In the genomic region with DNA sequence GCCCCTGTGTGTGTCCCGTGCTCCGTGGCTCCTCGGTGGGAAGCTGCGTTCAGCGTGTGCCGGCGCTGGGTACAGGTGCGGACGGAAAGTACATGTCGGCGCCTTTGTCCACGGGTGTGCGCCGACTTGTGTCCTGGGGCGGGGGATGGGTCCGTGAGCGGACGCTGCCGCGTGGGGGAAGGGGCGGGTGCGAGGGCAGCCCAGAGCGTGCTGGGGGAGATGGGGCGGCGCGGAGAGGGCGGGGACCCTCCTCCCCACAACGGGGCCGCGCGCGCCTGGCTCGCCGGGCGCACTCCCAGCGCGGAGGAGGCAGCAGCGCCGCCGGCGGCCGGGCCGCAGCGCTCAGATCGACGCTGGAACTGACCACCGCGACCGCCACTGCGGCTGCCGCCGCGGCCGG, we compare ENCODE assay signal across 10 cellular contexts. TPM values are rescaled to one million over a fixed set of nuclear protein-coding genes. Genes with fewer than 3 reads are reported as not detected.
A peak's percentile ranks its signal among the peaks of the same experiment; 100 is the strongest.
DNase-seq lines count a peak whose midpoint lies in the region; ATAC-seq, FAIRE-seq and TF ChIP-seq lines count a peak whose summit lies in the region.
"Had no signal": no experiment of that assay in that cellular context is flagged by ENCODE, and none has a peak within 500 bp of the region (broad histone marks: within the 10 kb centered on the region; RNA-seq: fewer than 3 reads in every experiment).

No MANE protein-coding gene starts in this region.

- no peak overlapping the region for H3K4me2 ChIP-seq in HepG2 (ENCODE audit: low read depth, low read length)

- peaks cover 23% of the 10 kb centered on the region; the same call in 1 of the 2 replicates for H4K20me1 ChIP-seq in HepG2 (ENCODE audit: insufficient read depth, low read length)

- H3K9ac ChIP-seq in liver (ENCODE audit: low read depth in 1 of 2, low read length in 2 of 2) (no peak overlapping the region), HepG2 (ENCODE audit: insufficient read depth, low read depth, low read length) (no peak overlapping the region)

- TF ChIP-seq EP300 in HepG2 (IDR thresholded peaks at IDR 0.05; ENCODE audit: low read depth in 2 of 2, low read length in 2 of 2), result no peak
- no peak for TF ChIP-seq EP300 in HepG2 (CRISPR knock-in tag; IDR thresholded peaks at IDR 0.05; ENCODE audit: borderline replicate concordance)

- H3K36me3 ChIP-seq in liver (ENCODE audit: control insufficient read depth in 4 of 4, insufficient read depth in 3 of 4, low read depth in 1 of 4, low read length in 3 of 4) (no peaks in the 10 kb centered on the region), HepG2 (replicated peaks in 1 of 2; ENCODE audit: control insufficient read depth in 1 of 2, insufficient read depth in 2 of 2, low read length in 2 of 2) (peaks cover 10 to 25% of the 10 kb centered on the region in 2 experiments; a peak in 4 of 5 replicates), esophagus squamous epithelium (peaks cover 0 to 7% (median 0%) of the 10 kb centered on the region in 3 donors), muscle layer of duodenum (ENCODE audit: control insufficient read depth in 1 of 2, insufficient read depth in 2 of 2, low read length in 2 of 2) (peaks cover 0 to 10% of the 10 kb centered on the region in 2 donors), uterus (no peaks in the 10 kb centered on the region)

- H3K4me1 ChIP-seq in liver (ENCODE audit: control insufficient read depth in 4 of 4, insufficient read depth in 4 of 4, low read length in 3 of 4), result peaks cover 2 to 12% (median 3%) of the 10 kb centered on the region in 4 donors
- peaks cover 28% of the 10 kb centered on the region for H3K4me1 ChIP-seq in HepG2 (ENCODE audit: insufficient read depth, low read length)
- peaks cover 11 to 73% (median 16%) of the 10 kb centered on the region in 3 donors for H3K4me1 ChIP-seq in esophagus squamous epithelium
- peaks cover 4 to 72% of the 10 kb centered on the region in 2 donors for H3K4me1 ChIP-seq in muscle layer of duodenum (ENCODE audit: control insufficient read depth in 1 of 2, insufficient read depth in 2 of 2, low read length in 2 of 2)
- H3K4me1 ChIP-seq in uterus, result peaks cover 6 to 19% of the 10 kb centered on the region in 2 donors

- TF ChIP-seq RAD21 in liver (IDR thresholded peaks at IDR 0.05), result no peak
- TF ChIP-seq RAD21 in HepG2 (CRISPR knock-in tag; IDR thresholded peaks at IDR 0.05), result no peak

- WGBS in liver, result 17% methylated on average over 54 of the region's 54 CpGs
- 99% methylated on average over 54 of the region's 54 CpGs for WGBS in HepG2 (ENCODE audit: low lambda C conversion rate)
- 50% methylated on average over 4 of the region's 54 CpGs; no CpG with 5 or more reads in 1 of the 2 donors for WGBS in esophagus squamous epithelium, 2 donors

- TF ChIP-seq POLR2A in HepG2 (IDR thresholded peaks at IDR 0.05; ENCODE audit: insufficient read depth in 1 of 2, low read depth in 2 of 2, low read length in 2 of 2), result no peak
- no peak for TF ChIP-seq POLR2A in esophagus squamous epithelium (IDR thresholded peaks at IDR 0.05)
- TF ChIP-seq POLR2A in uterus (IDR thresholded peaks at IDR 0.05), result no peak

- ATAC-seq in HepG2, result no peak
- ATAC-seq in activated naive CD8-positive, alpha-beta T cell treated with anti-CD3 and anti-CD28 coated beads, Interleukin-2, amount 50 U/mL, for 24 hours, result no peak

- H3K4me1 Mint-ChIP-seq in activated naive CD8-positive, alpha-beta T cell treated with anti-CD3 and anti-CD28 coated beads, Interleukin-2, amount 50 U/mL, for 24 hours, result no peaks in the 10 kb centered on the region

- H3K9me3 Mint-ChIP-seq in activated naive CD8-positive, alpha-beta T cell treated with anti-CD3 and anti-CD28 coated beads, Interleukin-2, amount 50 U/mL, for 24 hours, result no peaks in the 10 kb centered on the region
- H3K9me3 Mint-ChIP-seq: IgD-negative memory B cell had no signal

- TF ChIP-seq CTCF in liver (IDR thresholded peaks at IDR 0.05; ENCODE audit: low read depth, low read length, missing input control) (no peak), HepG2 (CRISPR knock-in tag; IDR thresholded peaks at IDR 0.05) (no peak), esophagus squamous epithelium (IDR thresholded peaks at IDR 0.05) (no peak), uterus (IDR thresholded peaks at IDR 0.05) (peak in 1 of 4 experiments; percentile 28)

- H3K4me3 ChIP-seq in liver (ENCODE audit: low read depth in 1 of 3, low read length in 3 of 3) (peak overlapping the region in 2 of 3 donors; percentile 35 to 39), HepG2 (replicated peaks in 1 of 3; ENCODE audit: insufficient read depth in 1 of 3, low read depth in 2 of 3, low read length in 3 of 3) (no peak overlapping the region), esophagus squamous epithelium (peak overlapping the region; percentile 20 to 57 (median 32)), muscle layer of duodenum (ENCODE audit: low read depth in 1 of 2, low read length in 2 of 2) (peak overlapping the region; percentile 28 to 50), uterus (peak overlapping the region; percentile 13 to 34)

- FAIRE-seq in HepG2 (lab: Jason Lieb, UNC), result no peak

- H3K4me3 Mint-ChIP-seq in activated naive CD8-positive, alpha-beta T cell treated with anti-CD3 and anti-CD28 coated beads, Interleukin-2, amount 50 U/mL, for 24 hours, result no peak overlapping the region
- H3K4me3 Mint-ChIP-seq: IgD-negative memory B cell had no signal

- no peaks in the 10 kb centered on the region for H3K27me3 Mint-ChIP-seq in activated naive CD8-positive, alpha-beta T cell treated with anti-CD3 and anti-CD28 coated beads, Interleukin-2, amount 50 U/mL, for 24 hours
- H3K27me3 Mint-ChIP-seq: IgD-negative memory B cell had no signal

- CTCF ChIA-PET in HepG2 (lab: Yijun Ruan, JAX; ENCODE audit: low intra/inter-chr PET ratio, low total read pairs), result no interaction called here

- no peak for DNase-seq in HepG2 (ENCODE audit: low spot score)
- DNase-seq in esophagus squamous epithelium (lab: John Stamatoyannopoulos, UW), result no peak
- DNase-seq in uterus, result no peak
- no peak for DNase-seq in activated naive CD8-positive, alpha-beta T cell treated with anti-CD3 and anti-CD28 coated beads, Interleukin-2, amount 50 U/mL, for 24 hours
- no peak for DNase-seq in A172 (ENCODE audit: low spot score)
- no peak for DNase-seq in NCI-H774 (lab: John Stamatoyannopoulos, UW)
- DNase-seq: cortex of kidney had no signal

- in situ Hi-C loops in HepG2 (cut with HindIII; ENCODE audit: extremely low pct_ligation_motif_present, low pct_unique_long_range_greater_than_20kb), result loop anchor here (5.0 kb wide), 1 partner anchor 35 kb away; the partner anchor contains the start of gene ARHGEF17

- no TSS peak for BruUV-seq in HepG2 (replicated peaks; lab: Mats Ljungman, UMichigan)

- no peak overlapping the region for H2AFZ ChIP-seq in HepG2 (ENCODE audit: low read length)

- H3K27me3 ChIP-seq in liver (ENCODE audit: control insufficient read depth in 4 of 4, insufficient read depth in 4 of 4, low read length in 3 of 4) (no peaks in the 10 kb centered on the region), HepG2 (ENCODE audit: control insufficient read depth in 1 of 2, insufficient read depth in 2 of 2, low read length in 2 of 2) (no peaks in the 10 kb centered on the region), esophagus squamous epithelium (peaks cover 0 to 15% (median 0%) of the 10 kb centered on the region in 4 donors), muscle layer of duodenum (ENCODE audit: low read depth, low read length) (no peaks in the 10 kb centered on the region), uterus (no peaks in the 10 kb centered on the region)

- peaks cover 12% of the 10 kb centered on the region for H3K79me2 ChIP-seq in HepG2 (ENCODE audit: insufficient read depth, low read length)

- H3K36me3 Mint-ChIP-seq in activated naive CD8-positive, alpha-beta T cell treated with anti-CD3 and anti-CD28 coated beads, Interleukin-2, amount 50 U/mL, for 24 hours (ENCODE audit: low read depth), result no peaks in the 10 kb centered on the region

- H3K9me3 ChIP-seq in liver (ENCODE audit: control insufficient read depth in 4 of 4, low read length in 3 of 4) (no peaks in the 10 kb centered on the region), HepG2 (ENCODE audit: low read length) (no peaks in the 10 kb centered on the region), esophagus squamous epithelium (no peaks in the 10 kb centered on the region), muscle layer of duodenum (ENCODE audit: control insufficient read depth in 1 of 2, low read length in 2 of 2) (no peaks in the 10 kb centered on the region), uterus (no peaks in the 10 kb centered on the region)

- no peak overlapping the region for H3K27ac Mint-ChIP-seq in activated naive CD8-positive, alpha-beta T cell treated with anti-CD3 and anti-CD28 coated beads, Interleukin-2, amount 50 U/mL, for 24 hours
- H3K27ac Mint-ChIP-seq: IgD-negative memory B cell had no signal

- intact Hi-C loops in HepG2 (cut with micrococcal nuclease; ENCODE audit: unreplicated experiment) (no loop called here), esophagus squamous epithelium (cut with DNase I) (no loop called here), uterus (cut with DNase I; ENCODE audit: low total_unique reads) (no loop called here)

- H3K27ac ChIP-seq in liver (ENCODE audit: low read depth in 1 of 2, low read length in 2 of 2) (no peak overlapping the region), HepG2 (ENCODE audit: extremely low read length, insufficient read depth, low read length) (no peak overlapping the region), esophagus squamous epithelium (no peak overlapping the region), muscle layer of duodenum (ENCODE audit: low read length) (no peak overlapping the region), uterus (peak overlapping the region in 1 of 2 donors; percentile 7)

- POLR2A ChIA-PET in HepG2 (lab: Yijun Ruan, JAX), result no interaction called here

RNA-seq across cellular contexts. Expression of gene RELT, which starts 33.6 kb away (rescaled TPM):
- 1 to 10 TPM; 3.3 to 8.0 TPM for total RNA-seq in liver
- polyA plus RNA-seq in liver, result 1 to 10 TPM in 1 of 2 donors, under 1 TPM in 1; 0.21 to 1.3 TPM
- total RNA-seq in HepG2 (2016; rRNA removed; fragmentation: Illumina TruSeq; extraction: Trizol), result 1.6 and 4.7 TPM in 2 replicates
- total RNA-seq in HepG2 (2016; cell fraction: cytosol; rRNA removed; fragmentation: Illumina TruSeq; extraction: Trizol; ENCODE audit: low read depth), result 2.8 and 3.4 TPM in 2 replicates
- 1.8 and 4.7 TPM in 2 replicates for total RNA-seq in HepG2 (2016; cell fraction: insoluble cytoplasmic fraction; rRNA removed; fragmentation: Illumina TruSeq; extraction: Trizol)
- 4.0 and 4.2 TPM in 2 replicates for total RNA-seq in HepG2 (2016; cell fraction: membrane; rRNA removed; fragmentation: Illumina TruSeq; extraction: Trizol)
- total RNA-seq in HepG2 (2016; cell fraction: nucleus; rRNA removed; fragmentation: Illumina TruSeq; extraction: Trizol), result 5.4 TPM in 2 replicates
- polyA plus RNA-seq in HepG2 (2011; rRNA removed), result 2.5 and 3.5 TPM in 2 replicates
- 2.1 and 3.1 TPM in 2 replicates for polyA plus RNA-seq in HepG2 (2011; cell fraction: cytosol; rRNA removed)
- 12.5 and 18.1 TPM in 2 replicates for polyA plus RNA-seq in HepG2 (2011; cell fraction: nucleus; rRNA removed)
- 1.0 and 2.7 TPM in 2 replicates for polyA plus RNA-seq in HepG2 (2012)
- 0.36 and 0.55 TPM in 2 replicates for polyA plus RNA-seq in HepG2 (2016; cell fraction: cytosol; fragmentation: Illumina TruSeq; extraction: Trizol; ENCODE audit: low read depth)
- 1.4 TPM in 2 replicates for polyA plus RNA-seq in HepG2 (2016; cell fraction: insoluble cytoplasmic fraction; fragmentation: Illumina TruSeq; extraction: Trizol; ENCODE audit: low read depth)
- 0.68 and 0.80 TPM in 2 replicates for polyA plus RNA-seq in HepG2 (2016; cell fraction: membrane; fragmentation: Illumina TruSeq; extraction: Trizol; ENCODE audit: low read depth)
- 14.8 and 15.4 TPM in 2 replicates for polyA plus RNA-seq in HepG2 (2016; cell fraction: nucleus; fragmentation: Illumina TruSeq; extraction: Trizol; ENCODE audit: insufficient read depth, low read depth)
- polyA minus RNA-seq in HepG2 (2011; rRNA and poly(A)+ RNA removed; ENCODE audit: low replicate concordance), result 7.0 and 19.1 TPM in 2 replicates
- polyA minus RNA-seq in HepG2 (2011; cell fraction: cytosol; rRNA and poly(A)+ RNA removed), result 1.7 and 2.0 TPM in 2 replicates
- polyA minus RNA-seq in HepG2 (2011; cell fraction: nucleus; rRNA and poly(A)+ RNA removed), result 5.2 and 7.6 TPM in 2 replicates
- 1 to 10 TPM; 3.7 to 8.8 (median 5.3) TPM for total RNA-seq in esophagus squamous epithelium
- total RNA-seq in uterus, result 1 to 10 TPM in 2 of 4 donors, under 1 TPM in 1, not detected in 1; 0.29 to 5.8 (median 3.3) TPM
- 15.5 and 17.0 TPM in 2 replicates for total RNA-seq in A172 (2014; rRNA removed; shearing (Covaris generic))

RNA-seq across cellular contexts. Expression of gene ARHGEF17, which starts 34.6 kb away (rescaled TPM):
- total RNA-seq in liver (10 to 100 TPM in 1 of 2 donors, 1 to 10 TPM in 1; 7.7 to 12.6 TPM), HepG2 (2016; rRNA removed; fragmentation: Illumina TruSeq; extraction: Trizol) (5.7 and 10.7 TPM in 2 replicates), esophagus squamous epithelium (10 to 100 TPM in 1 of 4 donors, 1 to 10 TPM in 3; 3.2 to 23.1 (median 5.4) TPM), uterus (100 to 1,000 TPM in 1 of 4 donors, 10 to 100 TPM in 3; 17.9 to 174 (median 58.6) TPM)
- polyA plus RNA-seq in liver (1 to 10 TPM; 2.6 to 3.8 TPM), HepG2 (2011; rRNA removed) (28.8 and 37.7 TPM in 2 replicates)
- total RNA-seq in HepG2 (2016; cell fraction: cytosol; rRNA removed; fragmentation: Illumina TruSeq; extraction: Trizol; ENCODE audit: low read depth), result 4.6 and 5.1 TPM in 2 replicates
- 3.7 and 12.1 TPM in 2 replicates for total RNA-seq in HepG2 (2016; cell fraction: insoluble cytoplasmic fraction; rRNA removed; fragmentation: Illumina TruSeq; extraction: Trizol)
- total RNA-seq in HepG2 (2016; cell fraction: membrane; rRNA removed; fragmentation: Illumina TruSeq; extraction: Trizol), result 3.3 and 3.8 TPM in 2 replicates
- total RNA-seq in HepG2 (2016; cell fraction: nucleus; rRNA removed; fragmentation: Illumina TruSeq; extraction: Trizol), result 20.3 and 20.6 TPM in 2 replicates
- polyA plus RNA-seq in HepG2 (2011; cell fraction: cytosol; rRNA removed), result 7.4 and 13.6 TPM in 2 replicates
- 250 and 318 TPM in 2 replicates for polyA plus RNA-seq in HepG2 (2011; cell fraction: nucleus; rRNA removed)
- 17.9 and 20.3 TPM in 2 replicates for polyA plus RNA-seq in HepG2 (2012)
- polyA plus RNA-seq in HepG2 (2016; cell fraction: cytosol; fragmentation: Illumina TruSeq; extraction: Trizol; ENCODE audit: low read depth), result 0.35 and 0.64 TPM in 2 replicates
- 5.4 and 7.1 TPM in 2 replicates for polyA plus RNA-seq in HepG2 (2016; cell fraction: insoluble cytoplasmic fraction; fragmentation: Illumina TruSeq; extraction: Trizol; ENCODE audit: low read depth)
- 0.76 and 0.94 TPM in 2 replicates for polyA plus RNA-seq in HepG2 (2016; cell fraction: membrane; fragmentation: Illumina TruSeq; extraction: Trizol; ENCODE audit: low read depth)
- polyA plus RNA-seq in HepG2 (2016; cell fraction: nucleus; fragmentation: Illumina TruSeq; extraction: Trizol; ENCODE audit: insufficient read depth, low read depth), result 83.1 and 89.4 TPM in 2 replicates
- polyA minus RNA-seq in HepG2 (2011; rRNA and poly(A)+ RNA removed; ENCODE audit: low replicate concordance), result 41.7 and 126 TPM in 2 replicates
- 13.5 and 20.6 TPM in 2 replicates for polyA minus RNA-seq in HepG2 (2011; cell fraction: cytosol; rRNA and poly(A)+ RNA removed)
- polyA minus RNA-seq in HepG2 (2011; cell fraction: nucleus; rRNA and poly(A)+ RNA removed), result 85.9 and 99.9 TPM in 2 replicates
- 9.8 and 25.0 TPM in 2 replicates for total RNA-seq in A172 (2014; rRNA removed; shearing (Covaris generic))
- polyA plus RNA-seq: IgD-negative memory B cell had no signal

Comparison
In these comparisons a context has a peak if more than half of its experiments do, and no peak if none do; other contexts are left out.
1. H3K4me3 ChIP-seq: peak in liver (2 of 3), esophagus squamous epithelium (4 of 4), muscle layer of duodenum (2 of 2) and uterus (2 of 2); none in HepG2 (0 of 3).